9 cellular contexts compared by ENCODE assay signal in genomic region chr7:143900230-143900766, GRCh38. TPM values are rescaled to one million over a fixed set of nuclear protein-coding genes. Genes with fewer than 3 reads are reported as not detected.
DNase-seq lines count a peak whose midpoint lies in the region; ATAC-seq and TF ChIP-seq lines count a peak whose summit lies in the region.
"Had no signal": no experiment of that assay in that cellular context is flagged by ENCODE, and none has a peak within 500 bp of the region (broad histone marks: within the 10 kb centered on the region; RNA-seq: fewer than 3 reads in every experiment).

No MANE protein-coding gene starts in this region.

- peaks cover 0 to 3% (median 0%) of the 10 kb centered on the region in 3 donors for H3K36me3 Mint-ChIP-seq in CD8-positive, alpha-beta memory T cell
- H3K36me3 Mint-ChIP-seq in nephron (ENCODE audit: low read depth): peaks cover 5% of the 10 kb centered on the region

- H3K27me3 Mint-ChIP-seq in CD8-positive, alpha-beta memory T cell: no peaks in the 10 kb centered on the region
- H3K27me3 Mint-ChIP-seq in nephron (ENCODE audit: low read depth): no peaks in the 10 kb centered on the region

- WGBS in aorta, 2 donors: 48 to 49% methylated on average over 5 of the region's 5 CpGs

- peaks cover 28 to 45% (median 40%) of the 10 kb centered on the region in 3 donors for H3K4me1 Mint-ChIP-seq in CD8-positive, alpha-beta memory T cell
- H3K4me1 Mint-ChIP-seq in nephron: peaks cover 51% of the 10 kb centered on the region

- POLR2A ChIA-PET in CD8-positive, alpha-beta memory T cell (lab: Charles Lee): no interaction called here

- peak overlapping the region; percentile 92 to 98 (median 95) for H3K4me3 Mint-ChIP-seq in CD8-positive, alpha-beta memory T cell
- H3K4me3 Mint-ChIP-seq in nephron: peak overlapping the region; percentile 91 to 97 (median 92)

- peak overlapping the region in 7 of 8 donors; percentile 35 to 96 (median 80) for H3K27ac Mint-ChIP-seq in CD8-positive, alpha-beta memory T cell
- H3K27ac Mint-ChIP-seq in nephron: peak overlapping the region; percentile 94 to 99 (median 97)

- H3K9me3 ChIP-seq in CD8-positive, alpha-beta memory T cell (ENCODE audit: low read length): no peaks in the 10 kb centered on the region
- no peaks in the 10 kb centered on the region for H3K9me3 ChIP-seq in aorta (ENCODE audit: control insufficient read depth, low read length)

- peak overlapping the region; percentile 55 for H3K27ac ChIP-seq in CD8-positive, alpha-beta memory T cell (ENCODE audit: low read depth, low read length)
- no peak overlapping the region for H3K27ac ChIP-seq in aorta (ENCODE audit: low read depth in 1 of 2, low read length in 2 of 2)

- no peak overlapping the region for H3K4me3 ChIP-seq in CD8-positive, alpha-beta memory T cell (ENCODE audit: low read length)
- no peak overlapping the region for H3K4me3 ChIP-seq in aorta (ENCODE audit: low read length in 2 of 2)

- ATAC-seq in GM21528 (IDR thresholded peaks at IDR 0.05; ENCODE audit: low FRiP score, unreplicated experiment) (no peak), aorta (ENCODE audit: low FRiP score) (no peak), GM21737 (IDR thresholded peaks at IDR 0.05; ENCODE audit: unreplicated experiment) (no peak)

- no peaks in the 10 kb centered on the region for H3K9me3 Mint-ChIP-seq in CD8-positive, alpha-beta memory T cell
- H3K9me3 Mint-ChIP-seq in nephron: no peaks in the 10 kb centered on the region

- CTCF ChIA-PET in CD8-positive, alpha-beta memory T cell (lab: Charles Lee): interaction anchor here (1.4 to 3.2 kb wide), 2 partner anchors 8 to 10 kb away, joined by 4 to 25 read pairs; no protein-coding TSS in a partner anchor

- no peak for TF ChIP-seq CTCF in nephron (IDR thresholded peaks at IDR 0.05; ENCODE audit: unreplicated experiment in 3 of 3)

- no peaks in the 10 kb centered on the region for H3K27me3 ChIP-seq in CD8-positive, alpha-beta memory T cell (ENCODE audit: insufficient read depth, low read length, poor library complexity, severe bottlenecking)
- H3K27me3 ChIP-seq in aorta (ENCODE audit: control insufficient read depth in 1 of 2, insufficient read depth in 2 of 2, low read length in 1 of 2): no peaks in the 10 kb centered on the region

- intact Hi-C loops in aorta (cut with DNase I): loop anchor here in 1 of 2 donors (10.0 kb wide), 1 partner anchor 105 kb away; the partner anchor contains the start of gene OR6B1

- DNase-seq in CD8-positive, alpha-beta memory T cell: no peak
- DNase-seq in NCI-H82 (lab: John Stamatoyannopoulos, UW): peak; percentile 61
- DNase-seq in dermis blood vessel endothelial cell: peak; percentile 50
- no peak for DNase-seq in activated effector memory CD4-positive, alpha-beta T cell treated with anti-CD3 and anti-CD28 coated beads, Interleukin-2, amount 50 U/mL, for 16 hours
- no peak for DNase-seq in aorta

- H3K4me1 ChIP-seq in CD8-positive, alpha-beta memory T cell (ENCODE audit: insufficient read depth, low read length): peaks cover 26% of the 10 kb centered on the region
- no peaks in the 10 kb centered on the region for H3K4me1 ChIP-seq in aorta (ENCODE audit: control insufficient read depth in 1 of 2, insufficient read depth in 2 of 2, low read length in 2 of 2)

- H3K36me3 ChIP-seq in CD8-positive, alpha-beta memory T cell (ENCODE audit: insufficient read depth, low read length): no peaks in the 10 kb centered on the region
- no peaks in the 10 kb centered on the region for H3K36me3 ChIP-seq in aorta (ENCODE audit: control insufficient read depth in 1 of 2, insufficient read depth in 2 of 2, low read length in 1 of 2)

RNA-seq across cellular contexts. Expression of gene TCAF1, which starts 1.7 kb away (rescaled TPM):
- 10 to 100 TPM; 11.8 to 13.6 TPM for total RNA-seq in CD8-positive, alpha-beta memory T cell
- 15.0 TPM for polyA plus RNA-seq in CD8-positive, alpha-beta memory T cell
- 59.4 and 75.6 TPM in 2 replicates for total RNA-seq in dermis blood vessel endothelial cell
- 10 to 100 TPM; 42.1 to 58.6 TPM for total RNA-seq in aorta
- 10 to 100 TPM in 1 of 2 donors, 1 to 10 TPM in 1; 7.5 to 14.5 TPM for polyA plus RNA-seq in aorta

RNA-seq across cellular contexts. Expression of gene OR2F2, which starts 34.7 kb away (rescaled TPM):
- not detected for total RNA-seq in CD8-positive, alpha-beta memory T cell
- not detected for polyA plus RNA-seq in CD8-positive, alpha-beta memory T cell
- total RNA-seq in dermis blood vessel endothelial cell: not detected in 2 replicates
- not detected for total RNA-seq in aorta
- not detected for polyA plus RNA-seq in aorta
- total RNA-seq: lung microvascular endothelial cell had no signal

RNA-seq across cellular contexts. Expression of gene OR2F1, which starts 54.3 kb away (rescaled TPM):
- total RNA-seq in CD8-positive, alpha-beta memory T cell: not detected
- polyA plus RNA-seq in CD8-positive, alpha-beta memory T cell: not detected
- not detected in 2 replicates for total RNA-seq in dermis blood vessel endothelial cell
- total RNA-seq in aorta: not detected
- not detected for polyA plus RNA-seq in aorta
- total RNA-seq: lung microvascular endothelial cell had no signal

Comparison
In these comparisons a context has a peak if more than half of its experiments do, and no peak if none do; other contexts are left out.
1. DNase-seq: peak in NCI-H82 (single experiment) and dermis blood vessel endothelial cell (single experiment); none in CD8-positive, alpha-beta memory T cell (0 of 5), activated effector memory CD4-positive, alpha-beta T cell treated with anti-CD3 and anti-CD28 coated beads, Interleukin-2, amount 50 U/mL, for 16 hours (single experiment) and aorta (0 of 2).